ENCODE assay signal across 22 cellular contexts in the genomic region with DNA sequence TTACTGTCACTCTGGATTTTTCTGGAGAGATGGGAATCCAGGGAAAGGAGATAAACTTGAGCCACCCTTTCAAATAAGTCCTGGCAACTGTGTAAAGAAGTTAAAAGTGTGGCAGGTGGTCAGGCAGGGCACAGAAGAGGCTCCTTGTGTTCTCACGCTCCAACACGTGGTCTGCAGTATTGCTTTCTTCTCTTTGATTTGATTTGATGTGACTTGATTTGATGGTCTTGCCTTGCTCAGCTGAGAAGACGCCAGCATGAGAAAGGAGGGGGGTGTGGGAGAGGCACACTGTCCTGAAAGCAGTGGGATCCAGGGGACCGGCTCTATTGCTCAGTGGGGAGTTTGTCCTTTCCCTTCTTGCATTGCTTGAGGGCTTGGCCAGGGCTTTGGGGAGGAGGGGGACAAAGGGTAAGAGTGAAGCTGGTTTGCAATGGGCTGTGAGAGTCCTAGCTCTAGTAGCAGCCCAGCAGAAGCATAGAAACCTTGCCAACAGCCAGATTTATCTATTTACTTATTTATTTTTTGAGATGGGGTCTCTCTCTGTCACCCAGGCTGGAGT.
"Had no signal": no experiment of that assay in that cellular context is flagged by ENCODE, and none has a peak within 500 bp of the region (broad histone marks: within the 10 kb centered on the region; RNA-seq: fewer than 3 reads in every experiment).

No MANE protein-coding gene starts in this region.

- H3K79me2 ChIP-seq: hepatocyte, parathyroid adenoma had no signal

- H3K4me1 ChIP-seq: left ventricle myocardium inferior, psoas muscle, stomach had no signal

- H3K4me3 Mint-ChIP-seq: memory B cell; mesothelial cell of epicardium; natural killer cell treated with Interleukin-12 subunit alpha and Interleukin-12 subunit beta and Interleukin-15 and Interleukin-18, amount 100 ng/mL, for 72 hours; stimulated activated naive B cell treated with anti-CD40 and anti-IgM and Interleukin-4, amounts not matched to agents 10 μg/mL and 1 μg/mL and 100 μg/mL, for 72 hours had no signal

- H3K27ac Mint-ChIP-seq: memory B cell; mesothelial cell of epicardium; natural killer cell treated with Interleukin-12 subunit alpha and Interleukin-12 subunit beta and Interleukin-15 and Interleukin-18, amount 100 ng/mL, for 72 hours; stimulated activated naive B cell treated with anti-CD40 and anti-IgM and Interleukin-4, amounts not matched to agents 10 μg/mL and 1 μg/mL and 100 μg/mL, for 72 hours had no signal

- H3K9me3 ChIP-seq: left ventricle myocardium inferior, lower lobe of right lung, psoas muscle, sigmoid colon, stomach, thoracic aorta, transverse colon had no signal

- H3K9ac ChIP-seq: parathyroid adenoma had no signal

- H3K27me3 ChIP-seq: hepatocyte, sigmoid colon had no signal

- H3K4me1 Mint-ChIP-seq: memory B cell; stimulated activated naive B cell treated with anti-CD40 and anti-IgM and Interleukin-4, amounts not matched to agents 10 μg/mL and 1 μg/mL and 100 μg/mL, for 72 hours had no signal

- H3K9me3 Mint-ChIP-seq: memory B cell; mesothelial cell of epicardium; natural killer cell treated with Interleukin-12 subunit alpha and Interleukin-12 subunit beta and Interleukin-15 and Interleukin-18, amount 100 ng/mL, for 72 hours; stimulated activated naive B cell treated with anti-CD40 and anti-IgM and Interleukin-4, amounts not matched to agents 10 μg/mL and 1 μg/mL and 100 μg/mL, for 72 hours had no signal

- H2AFZ ChIP-seq: hepatocyte, parathyroid adenoma had no signal

- H3K4me3 ChIP-seq: hepatocyte, left ventricle myocardium inferior, lower lobe of right lung, psoas muscle, sigmoid colon, skin epidermis, stomach, thoracic aorta, transverse colon had no signal

- H3K36me3 ChIP-seq: left ventricle myocardium inferior, lower lobe of right lung, sigmoid colon, stomach, thoracic aorta, transverse colon had no signal

- DNase-seq: dermis blood vessel endothelial cell; foreskin melanocyte; head of caudate nucleus; kidney; left cardiac atrium; left ventricle myocardium inferior; lower lobe of right lung; psoas muscle; sigmoid colon; stimulated activated CD4-positive, alpha-beta T cell treated with anti-CD3 and anti-CD28 coated beads, Interleukin-2, amount 100 ng/mL, for 24 hours; stimulated activated CD4-positive, alpha-beta T cell treated with anti-CD3 and anti-CD28 coated beads, Interleukin-4, amount 100 ng/mL, for 4 hours; stimulated activated naive B cell treated with anti-CD40 and anti-IgM and Interleukin-4, amounts not matched to agents 10 μg/mL and 1 μg/mL and 100 μg/mL, for 72 hours; stomach; substantia nigra; transverse colon had no signal

- H3K4me2 ChIP-seq: hepatocyte had no signal

- H3K27ac ChIP-seq: hepatocyte, left ventricle myocardium inferior, lower lobe of right lung, parathyroid adenoma, psoas muscle, sigmoid colon, skin epidermis, stomach, thoracic aorta, transverse colon had no signal

- H3K36me3 Mint-ChIP-seq: memory B cell; mesothelial cell of epicardium; natural killer cell treated with Interleukin-12 subunit alpha and Interleukin-12 subunit beta and Interleukin-15 and Interleukin-18, amount 100 ng/mL, for 72 hours; stimulated activated naive B cell treated with anti-CD40 and anti-IgM and Interleukin-4, amounts not matched to agents 10 μg/mL and 1 μg/mL and 100 μg/mL, for 72 hours had no signal
